14 cellular contexts compared by ENCODE assay signal in the genomic region with DNA sequence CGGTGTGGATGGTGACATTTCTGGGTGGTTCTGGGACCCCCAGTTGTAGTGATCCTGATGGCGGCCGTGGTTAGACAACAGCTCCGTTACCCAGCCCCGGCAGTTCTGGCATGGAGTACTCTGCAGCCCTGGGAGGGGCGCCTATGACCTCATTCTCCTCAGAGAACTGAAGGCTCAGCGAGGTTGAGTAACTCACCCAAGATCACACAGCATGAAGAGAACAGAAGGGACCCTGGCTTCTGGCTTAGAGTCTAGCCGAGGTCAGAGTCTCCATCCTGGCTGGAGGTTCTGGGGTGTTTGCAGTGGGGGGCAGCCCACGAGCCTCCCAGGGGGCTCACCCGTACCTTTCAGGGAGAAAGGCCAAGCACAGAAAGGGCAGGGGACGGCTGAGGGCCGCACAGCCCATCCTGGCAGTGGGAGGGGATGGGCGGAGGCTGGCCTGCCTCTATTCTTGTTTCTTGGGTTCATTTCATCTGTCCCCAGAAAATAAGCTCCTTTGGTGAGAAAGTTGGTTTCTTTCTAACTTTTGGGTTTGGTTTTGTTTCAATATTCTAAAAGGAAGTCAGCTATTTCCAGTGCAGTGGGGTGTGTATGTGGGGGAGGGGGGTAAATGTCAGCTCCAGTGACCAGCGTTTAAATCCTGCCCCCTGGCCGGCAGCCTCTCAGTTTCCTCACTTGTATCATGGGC.
DNase-seq lines count a peak whose midpoint lies in the region; TF ChIP-seq lines count a peak whose summit lies in the region.
"Had no signal": no experiment of that assay in that cellular context is flagged by ENCODE, and none has a peak within 500 bp of the region (broad histone marks: within the 10 kb centered on the region; RNA-seq: fewer than 3 reads in every experiment).

No MANE protein-coding gene starts in this region.

- no peaks in the 10 kb centered on the region for H3K9me3 ChIP-seq in BLaER1
- H3K9me3 ChIP-seq: esophagus squamous epithelium, stomach had no signal

- H3K27ac ChIP-seq in BLaER1: peak overlapping the region; percentile 66
- H3K27ac ChIP-seq: esophagus squamous epithelium had no signal

- H3K4me3 ChIP-seq in BLaER1: no peak overlapping the region; the same call in 1 of the 2 replicates
- H3K4me3 ChIP-seq: esophagus squamous epithelium, stomach had no signal

- H3K9ac ChIP-seq in BLaER1: peak overlapping the region; percentile 55; the same call in 1 of the 2 replicates

- no peaks in the 10 kb centered on the region for H3K27me3 ChIP-seq in BLaER1
- H3K27me3 ChIP-seq: esophagus squamous epithelium had no signal

- no peaks in the 10 kb centered on the region; the same call in 1 of the 2 replicates for H3K36me3 ChIP-seq in BLaER1
- H3K36me3 ChIP-seq: esophagus squamous epithelium, stomach had no signal

- TF ChIP-seq POLR2A in erythroblast (IDR thresholded peaks at IDR 0.05; ENCODE audit: low read length): no peak

- peaks cover 95% of the 10 kb centered on the region for H4K20me1 ChIP-seq in BLaER1

- DNase-seq in GM19238 (ENCODE audit: insufficient read length, low spot score): peak; percentile 67
- peak; percentile 47 for DNase-seq in activated CD4-positive, alpha-beta T cell treated with anti-CD3 and anti-CD28 coated beads for 48 hours
- DNase-seq in erythroblast (lab: John Stamatoyannopoulos, UW): peak; percentile 37 to 58
- no peak for DNase-seq in COLO668 (lab: John Stamatoyannopoulos, UW; ENCODE audit: unreplicated experiment)
- DNase-seq in LoVo (ENCODE audit: low spot score): no peak
- DNase-seq in activated CD8-positive, alpha-beta memory T cell treated with anti-CD3 and anti-CD28 coated beads for 24 hours: no peak
- DNase-seq in DMS53 treated with DMSO at 0.1 percent for 48 hours (lab: John Stamatoyannopoulos, UW; ENCODE audit: unreplicated experiment): no peak
- DNase-seq: activated effector memory CD4-positive, alpha-beta T cell treated with Interleukin-2 at 50 U/mL for 16 hours; esophagus squamous epithelium; NCI-H1092 treated with DMSO at 0.1 percent for 48 hours; NCI-H446; stimulated activated CD4-positive, alpha-beta T cell treated with anti-CD3 and anti-CD28 coated beads, Interleukin-4, amount 100 ng/mL, for 1 hour; stomach had no signal

- H3K4me1 ChIP-seq in BLaER1: peaks cover 97% of the 10 kb centered on the region

- peak overlapping the region; percentile 80 for H3K4me2 ChIP-seq in BLaER1

Comparison
In these comparisons a context has a peak if more than half of its experiments do, and no peak if none do; other contexts are left out.
1. DNase-seq: peak in GM19238 (single experiment), activated CD4-positive, alpha-beta T cell treated with anti-CD3 and anti-CD28 coated beads for 48 hours (single experiment) and erythroblast (2 of 2); none in COLO668 (single experiment), LoVo (single experiment), activated CD8-positive, alpha-beta memory T cell treated with anti-CD3 and anti-CD28 coated beads for 24 hours (single experiment) and DMS53 treated with DMSO at 0.1 percent for 48 hours (single experiment).